In the genomic region with DNA sequence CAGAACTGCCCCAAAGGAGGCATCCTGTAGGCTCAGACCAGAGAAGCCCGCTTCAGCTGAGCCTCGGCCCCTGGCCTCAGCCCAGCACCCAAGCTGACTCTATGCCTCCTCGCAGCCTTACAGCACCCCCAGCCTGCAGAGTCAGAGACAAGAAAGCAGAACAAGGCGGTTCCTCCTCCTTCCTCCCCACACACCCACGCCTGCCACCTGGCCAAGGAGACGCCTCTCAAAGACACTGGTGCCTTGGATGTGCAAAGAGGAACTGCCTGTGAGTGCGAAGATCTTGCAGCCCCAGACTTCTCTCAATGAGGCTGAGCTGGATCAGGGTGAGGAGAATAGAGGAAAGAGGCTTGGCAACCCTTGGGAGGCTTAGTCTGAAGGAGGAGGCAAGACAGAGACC, we compare ENCODE assay signal across 10 cellular contexts.
DNase-seq lines count a peak whose midpoint lies in the region; ATAC-seq and TF ChIP-seq lines count a peak whose summit lies in the region.
"Had no signal": no experiment of that assay in that cellular context is flagged by ENCODE, and none has a peak within 500 bp of the region (broad histone marks: within the 10 kb centered on the region; RNA-seq: fewer than 3 reads in every experiment).

No MANE protein-coding gene starts in this region.

- DNase-seq in T-helper 17 cell (no peak), HuH-7 (ENCODE audit: low spot score) (no peak), breast epithelium (ENCODE audit: low spot score in 2 of 2) (no peak), HPDE6-E6E7 (ENCODE audit: extremely low spot score) (no peak)
- DNase-seq in CD4-positive, alpha-beta T cell: no peak
- DNase-seq: activated CD4-positive, CD25-positive, alpha-beta regulatory T cell treated with anti-CD3 and anti-CD28 coated beads, Interleukin-2, amount 50 U/mL, for 72 hours had no signal

- H3K4me3 Mint-ChIP-seq in T-helper 17 cell: no peak overlapping the region
- H3K4me3 Mint-ChIP-seq in CD4-positive, alpha-beta T cell: no peak overlapping the region

- H3K9me3 ChIP-seq in T-helper 17 cell (ENCODE audit: control insufficient read depth, low read length, poor library complexity, severe bottlenecking): no peaks in the 10 kb centered on the region
- H3K9me3 ChIP-seq in neutrophil: no peaks in the 10 kb centered on the region
- no peaks in the 10 kb centered on the region for H3K9me3 ChIP-seq in CD4-positive, alpha-beta T cell (ENCODE audit: control insufficient read depth, low read length)
- H3K9me3 ChIP-seq in breast epithelium: no peaks in the 10 kb centered on the region

- H3K27me3 Mint-ChIP-seq in T-helper 17 cell: peaks cover 58% of the 10 kb centered on the region
- H3K27me3 Mint-ChIP-seq in CD4-positive, alpha-beta T cell: peaks cover 38% of the 10 kb centered on the region

- no peak overlapping the region for H3K27ac Mint-ChIP-seq in T-helper 17 cell
- no peak overlapping the region for H3K27ac Mint-ChIP-seq in CD4-positive, alpha-beta T cell

- TF ChIP-seq CTCF in neutrophil (IDR thresholded peaks at IDR 0.05): no peak
- TF ChIP-seq CTCF in CD4-positive, alpha-beta T cell (IDR thresholded peaks at IDR 0.05): no peak
- TF ChIP-seq CTCF in breast epithelium (IDR thresholded peaks at IDR 0.05): no peak

- H3K4me1 ChIP-seq in neutrophil (ENCODE audit: control insufficient read depth in 1 of 2, insufficient read depth in 1 of 2, low read depth in 1 of 2, low read length in 1 of 2) (peaks cover 35 to 44% of the 10 kb centered on the region in 2 experiments), breast epithelium (no peaks in the 10 kb centered on the region)

- H3K36me3 ChIP-seq in neutrophil: no peaks in the 10 kb centered on the region
- H3K36me3 ChIP-seq in breast epithelium: no peaks in the 10 kb centered on the region

- H3K4me3 ChIP-seq in neutrophil (ENCODE audit: low read depth in 1 of 2, low read length in 1 of 2): no peak overlapping the region
- H3K4me3 ChIP-seq in breast epithelium: no peak overlapping the region

- intact Hi-C loops in CD4-positive, alpha-beta T cell (cut with DNase I, micrococcal nuclease): no loop called here
- intact Hi-C loops in breast epithelium (cut with DNase I; ENCODE audit: low total_unique reads): no loop called here

- ATAC-seq in GM18505 (IDR thresholded peaks at IDR 0.05; ENCODE audit: unreplicated experiment) (peak; percentile 75), HG02798 (IDR thresholded peaks at IDR 0.05; ENCODE audit: poor library complexity, unreplicated experiment) (peak; percentile 79), T-helper 17 cell (peak; percentile 82)
- no peak for ATAC-seq in CD4-positive, alpha-beta T cell (ENCODE audit: poor library complexity)

- no peak for TF ChIP-seq POLR2A in GM18505 (IDR thresholded peaks at IDR 0.05; ENCODE audit: borderline replicate concordance, extremely low read depth, insufficient read depth, insufficient read length)
- no peak for TF ChIP-seq POLR2A in breast epithelium (IDR thresholded peaks at IDR 0.05)

- CTCF ChIA-PET in CD4-positive, alpha-beta T cell (lab: Charles Lee): no interaction called here

- peaks cover 6% of the 10 kb centered on the region for H3K36me3 Mint-ChIP-seq in T-helper 17 cell (ENCODE audit: low read depth)
- no peaks in the 10 kb centered on the region for H3K36me3 Mint-ChIP-seq in CD4-positive, alpha-beta T cell (ENCODE audit: low read depth)

- H3K27ac ChIP-seq in neutrophil: peak overlapping the region; percentile 57
- H3K27ac ChIP-seq in CD4-positive, alpha-beta T cell (ENCODE audit: low read depth, low read length): no peak overlapping the region
- no peak overlapping the region for H3K27ac ChIP-seq in breast epithelium
- H3K27ac ChIP-seq: KMS-11 had no signal

- peaks cover 67% of the 10 kb centered on the region for H3K27me3 ChIP-seq in neutrophil
- H3K27me3 ChIP-seq in CD4-positive, alpha-beta T cell (ENCODE audit: control insufficient read depth, insufficient read depth, low read length): no peaks in the 10 kb centered on the region
- peaks cover 0 to 4% of the 10 kb centered on the region in 2 donors for H3K27me3 ChIP-seq in breast epithelium

- POLR2A ChIA-PET in CD4-positive, alpha-beta T cell (lab: Charles Lee): no interaction called here

- H3K4me1 Mint-ChIP-seq in T-helper 17 cell: peaks cover 18% of the 10 kb centered on the region
- peaks cover 11% of the 10 kb centered on the region for H3K4me1 Mint-ChIP-seq in CD4-positive, alpha-beta T cell (ENCODE audit: low read depth)

- no peaks in the 10 kb centered on the region for H3K9me3 Mint-ChIP-seq in CD4-positive, alpha-beta T cell
